Comparison of ENCODE assay signal across 16 cellular contexts in the genomic region with DNA sequence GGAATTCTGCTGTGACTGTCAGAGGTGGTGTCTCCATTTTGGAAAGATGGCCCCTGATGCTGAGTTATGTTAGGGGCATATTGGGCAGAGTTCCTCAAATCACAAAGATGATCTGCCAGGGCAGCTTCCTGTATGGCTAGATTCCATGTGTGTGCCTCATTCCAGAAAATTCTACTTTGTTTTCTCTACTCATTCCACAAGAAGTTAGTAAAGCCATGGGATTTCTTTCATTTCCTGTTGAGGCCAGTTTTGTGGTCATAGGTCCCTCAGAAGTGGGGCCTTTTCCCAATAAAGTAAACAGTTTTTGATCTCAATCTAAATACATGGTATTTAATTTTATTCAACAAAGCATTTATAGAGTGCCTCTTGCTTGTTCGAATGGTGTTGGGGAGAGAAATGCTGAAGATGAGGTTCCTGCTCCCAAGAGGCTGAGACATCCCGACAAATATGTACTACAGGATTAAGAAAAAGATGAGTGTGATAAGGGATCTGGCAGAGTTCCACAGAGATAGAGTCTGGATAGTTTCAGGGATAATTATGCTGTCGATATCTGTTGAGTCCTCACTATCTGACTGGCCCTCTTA. TPM values are rescaled to one million over a fixed set of nuclear protein-coding genes. Genes with fewer than 3 reads are reported as not detected.
DNase-seq lines count a peak whose midpoint lies in the region; ATAC-seq and TF ChIP-seq lines count a peak whose summit lies in the region.
"Had no signal": no experiment of that assay in that cellular context is flagged by ENCODE, and none has a peak within 500 bp of the region (broad histone marks: within the 10 kb centered on the region; RNA-seq: fewer than 3 reads in every experiment).

No MANE protein-coding gene starts in this region.

- POLR2A ChIA-PET in RWPE1 (lab: Yijun Ruan, JAX; ENCODE audit: low non-redundant PET) (no interaction called here), GM10248 (lab: Yijun Ruan, JAX) (no interaction called here)

- ATAC-seq in GM21717 (IDR thresholded peaks at IDR 0.05; ENCODE audit: unreplicated experiment), result no peak
- ATAC-seq: K562; stimulated activated effector memory CD8-positive, alpha-beta T cell treated with anti-CD3 and anti-CD28 coated beads, Interleukin-12 subunit alpha, Interleukin-12 subunit beta, amount 100 ng/mL, for 72 hours had no signal

- H3K27me3 ChIP-seq in esophagus muscularis mucosa (no peaks in the 10 kb centered on the region), sigmoid colon (no peaks in the 10 kb centered on the region)

- TF ChIP-seq POLR2A in esophagus muscularis mucosa (IDR thresholded peaks at IDR 0.05; ENCODE audit: low read depth) (no peak), sigmoid colon (IDR thresholded peaks at IDR 0.05) (no peak)

- peaks cover 34% of the 10 kb centered on the region for H3K4me1 Mint-ChIP-seq in osteocyte (ENCODE audit: unreplicated experiment)
- H3K4me1 Mint-ChIP-seq: CD4-positive, CD25-positive, alpha-beta regulatory T cell; nephron had no signal

- no peak overlapping the region for H3K4me3 Mint-ChIP-seq in osteocyte (ENCODE audit: unreplicated experiment)
- H3K4me3 Mint-ChIP-seq: CD4-positive, CD25-positive, alpha-beta regulatory T cell; dendritic cell treated with granulocyte-macrophage colony-stimulating factor and Interleukin-4, amounts not matched to agents 40 ng/mL and 50 ng/mL, for 4 days; nephron; stimulated activated effector memory CD8-positive, alpha-beta T cell treated with anti-CD3 and anti-CD28 coated beads, Interleukin-12 subunit alpha, Interleukin-12 subunit beta, amount 100 ng/mL, for 72 hours had no signal

- WGBS in esophagus muscularis mucosa, result 68% methylated on average over 3 of the region's 3 CpGs
- WGBS in sigmoid colon, 2 donors, result 80 to 81% methylated on average over 3 of the region's 3 CpGs

- H3K27ac Mint-ChIP-seq in osteocyte (ENCODE audit: unreplicated experiment), result peak overlapping the region; percentile 62
- H3K27ac Mint-ChIP-seq: activated T-helper 2 cell treated with anti-CD3 and anti-CD28 coated beads, Interferon-gamma antibody, Interleukin-2, Interleukin-4, amounts not matched to agents 10 μg/mL and 5 μg/mL and 100 μg/mL, durations not matched to agents 14 hours and 24 hours and 36 hours; dendritic cell treated with granulocyte-macrophage colony-stimulating factor and Interleukin-4, amounts not matched to agents 40 ng/mL and 50 ng/mL, for 4 days; nephron; stimulated activated effector memory CD8-positive, alpha-beta T cell treated with anti-CD3 and anti-CD28 coated beads, Interleukin-12 subunit alpha, Interleukin-12 subunit beta, amount 100 ng/mL, for 72 hours had no signal

- TF ChIP-seq EP300 in esophagus muscularis mucosa (IDR thresholded peaks at IDR 0.05) (no peak), sigmoid colon (IDR thresholded peaks at IDR 0.05) (no peak)

- TF ChIP-seq CTCF in RWPE1 (conservative IDR thresholded peaks at IDR 0.05; ENCODE audit: low read depth), result no peak
- no peak for TF ChIP-seq CTCF in esophagus muscularis mucosa (IDR thresholded peaks at IDR 0.05)
- no peak for TF ChIP-seq CTCF in osteocyte (IDR thresholded peaks at IDR 0.05)
- TF ChIP-seq CTCF in sigmoid colon (IDR thresholded peaks at IDR 0.05), result no peak
- no peak for TF ChIP-seq CTCF in GM10248 (IDR thresholded peaks at IDR 0.05; ENCODE audit: control extremely low read depth, extremely low read depth, low read depth, missing control alignments)

- H3K4me1 ChIP-seq in esophagus muscularis mucosa (peaks cover 22 to 84% (median 69%) of the 10 kb centered on the region in 4 donors), sigmoid colon (peaks cover 0 to 39% (median 32%) of the 10 kb centered on the region in 4 donors)

- intact Hi-C loops in esophagus muscularis mucosa (cut with DNase I) (no loop called here), sigmoid colon (cut with DNase I) (loop anchor here (5.0 kb wide), 3 partner anchors 83 to 933 kb away; partner anchors contain the start of gene AQP1)

- H3K9me3 Mint-ChIP-seq in osteocyte (ENCODE audit: unreplicated experiment), result no peaks in the 10 kb centered on the region
- H3K9me3 Mint-ChIP-seq: activated T-helper 2 cell treated with anti-CD3 and anti-CD28 coated beads, Interferon-gamma antibody, Interleukin-2, Interleukin-4, amounts not matched to agents 10 μg/mL and 5 μg/mL and 100 μg/mL, durations not matched to agents 14 hours and 24 hours and 36 hours; CD4-positive, CD25-positive, alpha-beta regulatory T cell; dendritic cell treated with granulocyte-macrophage colony-stimulating factor and Interleukin-4, amounts not matched to agents 40 ng/mL and 50 ng/mL, for 4 days; nephron; stimulated activated effector memory CD8-positive, alpha-beta T cell treated with anti-CD3 and anti-CD28 coated beads, Interleukin-12 subunit alpha, Interleukin-12 subunit beta, amount 100 ng/mL, for 72 hours had no signal

- H3K4me3 ChIP-seq in esophagus muscularis mucosa (no peak overlapping the region), sigmoid colon (no peak overlapping the region)
- H3K4me3 ChIP-seq: K562 had no signal

- H3K36me3 ChIP-seq in esophagus muscularis mucosa, result peaks cover 0 to 3% (median 0%) of the 10 kb centered on the region in 4 donors
- H3K36me3 ChIP-seq in sigmoid colon, result no peaks in the 10 kb centered on the region

- H3K9me3 ChIP-seq in esophagus muscularis mucosa (no peaks in the 10 kb centered on the region), sigmoid colon (no peaks in the 10 kb centered on the region)

- no peaks in the 10 kb centered on the region for H3K27me3 Mint-ChIP-seq in osteocyte (ENCODE audit: unreplicated experiment)
- H3K27me3 Mint-ChIP-seq: CD4-positive, CD25-positive, alpha-beta regulatory T cell; dendritic cell treated with granulocyte-macrophage colony-stimulating factor and Interleukin-4, amounts not matched to agents 40 ng/mL and 50 ng/mL, for 4 days had no signal

- DNase-seq in AG20443 (ENCODE audit: low spot score) (peak; percentile 71), RWPE1 (ENCODE audit: low spot score) (peak; percentile 36), esophagus muscularis mucosa (ENCODE audit: extremely low spot score) (peak; percentile 77), osteocyte (ENCODE audit: extremely low spot score, unreplicated experiment) (peak; percentile 42), sigmoid colon (no peak), GM10248 (ENCODE audit: extremely low spot score) (no peak), NCI-H2029 (lab: John Stamatoyannopoulos, UW) (no peak)
- DNase-seq: CD4-positive, CD25-positive, alpha-beta regulatory T cell; H7; stimulated activated CD4-positive, alpha-beta T cell treated with anti-CD3 and anti-CD28 coated beads, Interleukin-15, amount 100 ng/mL, for 24 hours had no signal

- CTCF ChIA-PET in RWPE1 (lab: Yijun Ruan, JAX) (interaction anchor here (0.6 kb wide), 1 partner anchor 346 kb away, joined by 5 read pairs; no protein-coding TSS in a partner anchor), GM10248 (lab: Yijun Ruan, JAX) (interaction anchor here (0.7 to 1.3 kb wide), 5 partner anchors 12 to 318 kb away, joined by 3 to 7 read pairs (median 3); no protein-coding TSS in a partner anchor)

- H3K27ac ChIP-seq in RWPE1 (no peak overlapping the region), esophagus muscularis mucosa (replicated peaks in 1 of 4) (peak overlapping the region in 3 of 4 donors; percentile 12 to 43 (median 12)), sigmoid colon (no peak overlapping the region)

- H3K36me3 Mint-ChIP-seq in osteocyte (ENCODE audit: unreplicated experiment), result peaks cover 12% of the 10 kb centered on the region
- H3K36me3 Mint-ChIP-seq: CD4-positive, CD25-positive, alpha-beta regulatory T cell; stimulated activated effector memory CD8-positive, alpha-beta T cell treated with anti-CD3 and anti-CD28 coated beads, Interleukin-12 subunit alpha, Interleukin-12 subunit beta, amount 100 ng/mL, for 72 hours had no signal

RNA-seq across cellular contexts. Expression of gene MINDY4, which starts 33.0 kb away (rescaled TPM):
- total RNA-seq in esophagus muscularis mucosa (10 to 100 TPM in 3 of 4 donors, 1 to 10 TPM in 1; 8.4 to 31.1 (median 20.2) TPM), osteocyte (4.4 and 5.3 TPM in 2 replicates), sigmoid colon (10 to 100 TPM in 2 of 4 donors, 1 to 10 TPM in 2; 9.4 to 26.3 (median 16.0) TPM)
- polyA plus RNA-seq in sigmoid colon, result 1 to 10 TPM; 1.2 to 2.3 (median 1.8) TPM

RNA-seq across cellular contexts. Expression of gene INMT, which starts 52.2 kb away (rescaled TPM):
- 100 to 1,000 TPM; 113 to 192 (median 174) TPM for total RNA-seq in esophagus muscularis mucosa
- total RNA-seq in osteocyte, result 1.5 and 2.0 TPM in 2 replicates
- total RNA-seq in sigmoid colon, result 10 to 100 TPM in 3 of 4 donors, 1 to 10 TPM in 1; 5.9 to 39.6 (median 21.9) TPM
- polyA plus RNA-seq in sigmoid colon, result 1 to 10 TPM; 3.7 to 9.6 (median 4.1) TPM
- total RNA-seq: activated T-helper 2 cell treated with anti-CD3 and anti-CD28 coated beads, Interferon-gamma antibody, Interleukin-2, Interleukin-4, amounts not matched to agents 10 μg/mL and 5 μg/mL and 100 μg/mL, durations not matched to agents 14 hours and 24 hours and 36 hours; CD4-positive, CD25-positive, alpha-beta regulatory T cell had no signal
- polyA plus RNA-seq: K562 had no signal

Comparison
In these comparisons a context has a peak if more than half of its experiments do, and no peak if none do; other contexts are left out.
1. DNase-seq: peak in AG20443 (single experiment), RWPE1 (single experiment), esophagus muscularis mucosa (single experiment) and osteocyte (single experiment); none in sigmoid colon (single experiment), GM10248 (single experiment) and NCI-H2029 (single experiment).
2. H3K27ac ChIP-seq: peak in esophagus muscularis mucosa (3 of 4); none in RWPE1 (single experiment) and sigmoid colon (0 of 4).